In the genomic region with DNA sequence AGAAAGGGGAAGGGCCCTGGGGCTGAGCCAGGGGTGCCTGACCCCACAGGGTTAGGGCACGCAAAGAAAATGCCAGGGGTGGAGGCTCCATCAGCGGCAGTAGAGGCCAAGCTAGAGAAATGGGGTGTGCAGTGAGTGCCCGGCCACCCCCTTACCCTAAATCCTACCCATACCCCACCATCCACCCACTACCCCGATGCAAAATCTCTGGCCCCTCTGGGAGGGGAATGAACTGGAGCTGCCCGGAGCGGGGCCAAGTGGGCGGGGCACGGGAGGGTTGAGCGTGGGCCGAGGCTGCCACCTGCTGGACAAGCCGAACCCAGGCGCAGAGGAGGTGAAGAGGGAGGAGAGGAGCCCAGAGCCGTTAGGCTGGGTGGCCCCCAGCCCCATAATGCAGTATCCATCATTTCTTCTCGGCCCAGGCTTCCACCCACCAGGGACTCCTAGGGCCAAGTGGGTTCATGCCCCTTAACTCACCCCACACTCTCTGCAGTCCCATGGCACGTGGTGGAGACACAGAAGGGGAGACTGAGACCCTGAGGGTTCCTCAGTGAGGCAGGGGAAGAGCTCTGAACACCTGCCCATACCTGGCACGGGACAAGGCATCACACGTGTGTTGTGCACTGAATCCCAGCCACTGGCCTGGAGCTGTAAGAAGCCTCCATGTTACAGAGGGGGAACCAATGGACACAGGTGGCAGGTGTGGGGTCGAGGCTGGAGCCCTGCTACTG, we compare ENCODE assay signal across 8 cellular contexts. TPM values are rescaled to one million over a fixed set of nuclear protein-coding genes. Genes with fewer than 3 reads are reported as not detected.
A peak's percentile ranks its signal among the peaks of the same experiment; 100 is the strongest.
DNase-seq lines count a peak whose midpoint lies in the region; ATAC-seq and TF ChIP-seq lines count a peak whose summit lies in the region.

No MANE protein-coding gene starts in this region.

- peak; percentile 30 for DNase-seq in AG10803 (ENCODE audit: low read depth)
- peak; percentile 31 for DNase-seq in GOT3 (lab: John Stamatoyannopoulos, UW)
- DNase-seq in NOMO-1 treated with dmso at 0.1 percent for 144 hours (lab: John Stamatoyannopoulos, UW; ENCODE audit: unreplicated experiment) = peak; percentile 27
- peak; percentile 62 for DNase-seq in activated T-cell treated with anti-CD3 and anti-CD28 coated beads for 4 hours
- no peak for DNase-seq in epithelial cell of proximal tubule (ENCODE audit: low read depth)
- DNase-seq in naive B cell = peak; percentile 57

- no peaks in the 10 kb centered on the region for H3K9me3 Mint-ChIP-seq in naive B cell
- H3K9me3 Mint-ChIP-seq in stimulated activated memory B cell treated with anti-CD40 and anti-IgM and Interleukin-4, amounts not matched to agents 10 μg/mL and 1 μg/mL and 100 μg/mL, for 72 hours = no peaks in the 10 kb centered on the region

- TF ChIP-seq CTCF in AG10803 (conservative IDR thresholded peaks at IDR 0.05; ENCODE audit: low read length) = peak; percentile 79
- TF ChIP-seq CTCF in epithelial cell of proximal tubule (conservative IDR thresholded peaks at IDR 0.05; ENCODE audit: low read depth, low read length) = peak; percentile 89

- H3K27me3 Mint-ChIP-seq in naive B cell = peaks cover 12 to 40% (median 31%) of the 10 kb centered on the region in 3 donors
- H3K27me3 Mint-ChIP-seq in stimulated activated memory B cell treated with anti-CD40 and anti-IgM and Interleukin-4, amounts not matched to agents 10 μg/mL and 1 μg/mL and 100 μg/mL, for 72 hours = peaks cover 69% of the 10 kb centered on the region

- no peak overlapping the region for H3K4me3 ChIP-seq in AG10803 (ENCODE audit: low read length)
- H3K4me3 ChIP-seq in epithelial cell of proximal tubule (ENCODE audit: low read depth, low read length) = no peak overlapping the region

- H3K27ac Mint-ChIP-seq in naive B cell = no peak overlapping the region
- H3K27ac Mint-ChIP-seq in stimulated activated memory B cell treated with anti-CD40 and anti-IgM and Interleukin-4, amounts not matched to agents 10 μg/mL and 1 μg/mL and 100 μg/mL, for 72 hours = no peak overlapping the region

- H3K36me3 Mint-ChIP-seq in naive B cell = no peaks in the 10 kb centered on the region
- H3K36me3 Mint-ChIP-seq in stimulated activated memory B cell treated with anti-CD40 and anti-IgM and Interleukin-4, amounts not matched to agents 10 μg/mL and 1 μg/mL and 100 μg/mL, for 72 hours = no peaks in the 10 kb centered on the region

- no peak overlapping the region for H3K4me3 Mint-ChIP-seq in naive B cell
- H3K4me3 Mint-ChIP-seq in stimulated activated memory B cell treated with anti-CD40 and anti-IgM and Interleukin-4, amounts not matched to agents 10 μg/mL and 1 μg/mL and 100 μg/mL, for 72 hours = no peak overlapping the region

- no peaks in the 10 kb centered on the region for H3K4me1 Mint-ChIP-seq in naive B cell
- no peaks in the 10 kb centered on the region for H3K4me1 Mint-ChIP-seq in stimulated activated memory B cell treated with anti-CD40 and anti-IgM and Interleukin-4, amounts not matched to agents 10 μg/mL and 1 μg/mL and 100 μg/mL, for 72 hours

- ATAC-seq in naive B cell (ENCODE audit: low read depth in 2 of 2) (peak; percentile 78 to 82), HG02970 (IDR thresholded peaks at IDR 0.05; ENCODE audit: low FRiP score, unreplicated experiment) (no peak)
- peak; percentile 73 for ATAC-seq in stimulated activated memory B cell treated with anti-CD40 and anti-IgM and Interleukin-4, amounts not matched to agents 10 μg/mL and 1 μg/mL and 100 μg/mL, for 72 hours

RNA-seq across cellular contexts. Expression of gene C1QC, which starts 1.4 kb away (rescaled TPM):
- not detected in 2 replicates for total RNA-seq in epithelial cell of proximal tubule
- not detected for polyA plus RNA-seq in naive B cell (ENCODE audit: low read depth in 6 of 6)

RNA-seq across cellular contexts. Expression of gene C1QA, which starts 5.6 kb away (rescaled TPM):
- total RNA-seq in epithelial cell of proximal tubule = not detected in 2 replicates
- polyA plus RNA-seq in naive B cell (ENCODE audit: low read depth in 6 of 6) = not detected

RNA-seq across cellular contexts. Expression of gene C1QB, which starts 11.0 kb away (rescaled TPM):
- total RNA-seq in epithelial cell of proximal tubule = not detected in 2 replicates
- polyA plus RNA-seq in naive B cell (ENCODE audit: low read depth in 6 of 6) = not detected
